Comparison of ENCODE assay signal across 8 cellular contexts in genomic region chr6:37695857-37696219, GRCh38. TPM values are rescaled to one million over a fixed set of nuclear protein-coding genes. Genes with fewer than 3 reads are reported as not detected.
A peak's percentile ranks its signal among the peaks of the same experiment; 100 is the strongest.
DNase-seq lines count a peak whose midpoint lies in the region; ATAC-seq and TF ChIP-seq lines count a peak whose summit lies in the region.

No MANE protein-coding gene starts in this region.

- CTCF ChIA-PET in activated naive CD4-positive, alpha-beta T cell treated with anti-CD3 and anti-CD28 coated beads, Interleukin-2, amount 10 ng/mL, durations not matched to agents 7 days and 5 days (lab: Charles Lee) = no interaction called here

- no peaks in the 10 kb centered on the region for H3K27me3 ChIP-seq in ascending aorta
- H3K27me3 ChIP-seq in transverse colon = peaks cover 72% of the 10 kb centered on the region

- intact Hi-C loops in ascending aorta (cut with DNase I) = loop anchor here (5.0 kb wide), 2 partner anchors 96 to 121 kb away; partner anchors contain the start of gene ZFAND3
- intact Hi-C loops in transverse colon (cut with DNase I; ENCODE audit: low total_unique reads) = loop anchor here (10.0 kb wide), 1 partner anchor 371 kb away; no protein-coding TSS in a partner anchor

- H3K4me1 Mint-ChIP-seq in activated naive CD4-positive, alpha-beta T cell treated with anti-CD3 and anti-CD28 coated beads, Interleukin-2, amount 10 ng/mL, durations not matched to agents 7 days and 5 days = peaks cover 39% of the 10 kb centered on the region

- 5 to 8% methylated on average over 15 to 19 of the region's 19 CpGs for WGBS in transverse colon (ENCODE audit: low coverage in 1 of 2), 2 donors

- H3K27me3 Mint-ChIP-seq in activated naive CD4-positive, alpha-beta T cell treated with anti-CD3 and anti-CD28 coated beads, Interleukin-2, amount 10 ng/mL, durations not matched to agents 7 days and 5 days = peaks cover 66% of the 10 kb centered on the region

- TF ChIP-seq CTCF in ascending aorta (IDR thresholded peaks at IDR 0.05) = no peak
- no peak for TF ChIP-seq CTCF in transverse colon (IDR thresholded peaks at IDR 0.05)

- H3K36me3 Mint-ChIP-seq in activated naive CD4-positive, alpha-beta T cell treated with anti-CD3 and anti-CD28 coated beads, Interleukin-2, amount 10 ng/mL, durations not matched to agents 7 days and 5 days = peaks cover 13% of the 10 kb centered on the region

- no peak for DNase-seq in activated naive CD4-positive, alpha-beta T cell treated with anti-CD3 and anti-CD28 coated beads, Interleukin-2, amount 10 ng/mL, durations not matched to agents 7 days and 5 days
- DNase-seq in activated naive CD4-positive, alpha-beta T cell (lab: John Stamatoyannopoulos, UW) = no peak
- DNase-seq in ascending aorta (ENCODE audit: low spot score in 2 of 2) (no peak), lung microvascular endothelial cell (ENCODE audit: low read depth in 2 of 2) (peak; percentile 24 to 36), transverse colon (no peak), KBM-7 (no peak)

- TF ChIP-seq POLR2A in transverse colon (IDR thresholded peaks at IDR 0.05) = no peak

- no peak overlapping the region for H3K27ac ChIP-seq in ascending aorta
- no peak overlapping the region for H3K27ac ChIP-seq in transverse colon

- no peak for ATAC-seq in HG03460 (IDR thresholded peaks at IDR 0.05; ENCODE audit: unreplicated experiment)
- no peak for ATAC-seq in GM18517 (IDR thresholded peaks at IDR 0.05; ENCODE audit: unreplicated experiment)

- H3K27ac Mint-ChIP-seq in activated naive CD4-positive, alpha-beta T cell treated with anti-CD3 and anti-CD28 coated beads, Interleukin-2, amount 10 ng/mL, durations not matched to agents 7 days and 5 days = peak overlapping the region; percentile 86

- no peak for TF ChIP-seq EP300 in transverse colon (IDR thresholded peaks at IDR 0.05; ENCODE audit: low read depth)

- in situ Hi-C loops in transverse colon (cut with MboI; ENCODE audit: low pct_ligation_motif_present in 1 of 4, low pct_unique_long_range_greater_than_20kb in 1 of 4, low sequenced_read_pairs in 3 of 4) (loop anchor here in 1 of 4 donors (25.0 kb wide), 1 partner anchor 359 kb away; no protein-coding TSS in a partner anchor), KBM-7 (cut with MboI; ENCODE audit: low pct_unique_long_range_greater_than_20kb, low sequenced_read_pairs) (no loop called here)

- H3K9me3 ChIP-seq in ascending aorta (no peaks in the 10 kb centered on the region), transverse colon (no peaks in the 10 kb centered on the region)

- H3K4me3 ChIP-seq in ascending aorta (peak overlapping the region; percentile 71 to 72), transverse colon (peak overlapping the region; percentile 28 to 76 (median 52))

- H3K4me1 ChIP-seq in ascending aorta = peaks cover 9 to 34% of the 10 kb centered on the region in 2 donors
- peaks cover 0 to 32% (median 25%) of the 10 kb centered on the region in 4 donors for H3K4me1 ChIP-seq in transverse colon

- no peaks in the 10 kb centered on the region for H3K36me3 ChIP-seq in ascending aorta
- no peaks in the 10 kb centered on the region for H3K36me3 ChIP-seq in transverse colon

- peak overlapping the region; percentile 89 for H3K4me3 Mint-ChIP-seq in activated naive CD4-positive, alpha-beta T cell treated with anti-CD3 and anti-CD28 coated beads, Interleukin-2, amount 10 ng/mL, durations not matched to agents 7 days and 5 days

- no peaks in the 10 kb centered on the region for H3K9me3 Mint-ChIP-seq in activated naive CD4-positive, alpha-beta T cell treated with anti-CD3 and anti-CD28 coated beads, Interleukin-2, amount 10 ng/mL, durations not matched to agents 7 days and 5 days

RNA-seq across cellular contexts. Expression of gene MDGA1, which starts 1.8 kb away (rescaled TPM):
- total RNA-seq in ascending aorta (8.8 TPM), lung microvascular endothelial cell (0.20 and 0.22 TPM in 2 replicates), transverse colon (10 to 100 TPM in 1 of 4 donors, 1 to 10 TPM in 1, under 1 TPM in 2; 0.68 to 50.5 (median 2.2) TPM)

Comparison
In these comparisons a context has a peak if more than half of its experiments do, and no peak if none do; other contexts are left out.
1. DNase-seq: peak in lung microvascular endothelial cell (2 of 2); none in activated naive CD4-positive, alpha-beta T cell treated with anti-CD3 and anti-CD28 coated beads, Interleukin-2, amount 10 ng/mL, durations not matched to agents 7 days and 5 days (single experiment), activated naive CD4-positive, alpha-beta T cell (0 of 4), ascending aorta (0 of 2), transverse colon (single experiment) and KBM-7 (single experiment).